Comparison of ENCODE assay signal across 19 cellular contexts in the genomic region with DNA sequence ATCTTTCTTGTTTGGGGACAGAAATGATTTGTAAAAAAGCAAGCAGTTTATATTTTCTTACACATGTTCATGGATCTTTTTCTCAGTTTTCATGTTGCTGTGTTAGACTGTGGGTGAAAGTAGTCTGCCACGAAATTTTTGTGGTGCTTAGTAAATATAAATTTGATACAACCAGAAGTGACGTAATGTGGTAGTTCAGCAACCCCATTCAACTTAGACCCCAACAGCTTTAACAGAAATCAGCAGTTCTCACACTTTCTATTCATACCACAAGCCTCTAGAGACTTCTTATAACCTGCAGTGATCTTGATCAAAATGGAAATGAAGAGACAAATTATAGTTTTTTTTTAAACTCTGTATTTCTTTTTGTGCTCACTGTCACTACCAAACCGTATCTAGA.
A peak's percentile ranks its signal among the peaks of the same experiment; 100 is the strongest.
DNase-seq lines count a peak whose midpoint lies in the region; ATAC-seq and TF ChIP-seq lines count a peak whose summit lies in the region.
"Had no signal": no experiment of that assay in that cellular context is flagged by ENCODE, and none has a peak within 500 bp of the region (broad histone marks: within the 10 kb centered on the region; RNA-seq: fewer than 3 reads in every experiment).

No MANE protein-coding gene starts in this region.

- no peak for TF ChIP-seq CTCF in PC-9 (conservative IDR thresholded peaks at IDR 0.05)

- H4K20me1 ChIP-seq in PC-9 (ENCODE audit: insufficient read depth) = no peaks in the 10 kb centered on the region

- no peak for ATAC-seq in GM19452 (IDR thresholded peaks at IDR 0.05; ENCODE audit: unreplicated experiment)
- ATAC-seq: lower lobe of right lung; naive thymus-derived CD8-positive, alpha-beta T cell; stimulated activated effector memory CD8-positive, alpha-beta T cell treated with anti-CD3 and anti-CD28 coated beads, Interleukin-12 subunit alpha, Interleukin-12 subunit beta, amount 100 ng/mL, for 72 hours had no signal

- CTCF ChIA-PET in PC-9 (lab: Charles Lee) = no interaction called here

- H3K27me3 ChIP-seq in PC-9 (ENCODE audit: insufficient read depth, low read depth) = no peaks in the 10 kb centered on the region
- H3K27me3 ChIP-seq: ascending aorta, tibial nerve had no signal

- no peaks in the 10 kb centered on the region for H3K9me3 ChIP-seq in PC-9 (ENCODE audit: insufficient read depth, low read depth)
- H3K9me3 ChIP-seq: ascending aorta, lower lobe of right lung, tibial nerve had no signal

- H3F3A ChIP-seq in PC-9 (ENCODE audit: insufficient read depth, low read depth) = no peaks in the 10 kb centered on the region

- no peaks in the 10 kb centered on the region; the same call in 1 of the 2 replicates for H3K9me2 ChIP-seq in PC-9 (ENCODE audit: insufficient read depth)

- H3K27ac ChIP-seq in PC-9 = no peak overlapping the region
- H3K27ac ChIP-seq: ascending aorta, lower lobe of right lung had no signal

- POLR2A ChIA-PET in PC-9 (lab: Charles Lee; ENCODE audit: unreplicated experiment) = no interaction called here

- no TSS peak for BruUV-seq in PC-9 (replicated peaks; lab: Mats Ljungman, UMichigan)

- intact Hi-C loops in PC-9 (cut with micrococcal nuclease; ENCODE audit: unreplicated experiment) = no loop called here

- H3K4me1 ChIP-seq in PC-9 (replicated peaks; ENCODE audit: insufficient read depth) = no peaks in the 10 kb centered on the region
- H3K4me1 ChIP-seq: ascending aorta, lower lobe of right lung had no signal

- peak; percentile 14 for DNase-seq in GM03348 (ENCODE audit: low spot score)
- no peak for DNase-seq in PC-9
- peak; percentile 16 for DNase-seq in glomerular visceral epithelial cell (ENCODE audit: extremely low spot score)
- peak; percentile 16 for DNase-seq in stromal cell of bone marrow (ENCODE audit: low read depth)
- DNase-seq in globus pallidus (ENCODE audit: low spot score) = no peak
- no peak for DNase-seq in NCI-H510A treated with DMSO at 0.1 percent for 48 hours (lab: John Stamatoyannopoulos, UW)
- DNase-seq: activated gamma-delta T cell; DMS153; immature natural killer cell; lower lobe of right lung; naive thymus-derived CD8-positive, alpha-beta T cell; NCI-H187; NCI-H524 treated with DMSO at 0.1 percent for 48 hours; SIG-M5; stimulated activated CD4-positive, alpha-beta T cell treated with anti-CD3 and anti-CD28 coated beads, Interleukin-12 subunit alpha, Interleukin-12 subunit beta, amount 100 ng/mL, for 4 hours had no signal

- no peaks in the 10 kb centered on the region for H3K79me2 ChIP-seq in PC-9 (ENCODE audit: low read depth)

- no peaks in the 10 kb centered on the region for H3K36me3 ChIP-seq in PC-9 (ENCODE audit: low read depth)
- H3K36me3 ChIP-seq: ascending aorta, lower lobe of right lung, tibial nerve had no signal

- H2AFZ ChIP-seq in PC-9 = 0 out of 2 replicates have a peak overlapping the region, but pooled peaks have one; percentile 1

- H3K4me2 ChIP-seq in PC-9 = no peak overlapping the region

- no peak overlapping the region for H3K4me3 ChIP-seq in PC-9
- H3K4me3 ChIP-seq: ascending aorta, lower lobe of right lung, tibial nerve had no signal

Comparison
In these comparisons a context has a peak if more than half of its experiments do, and no peak if none do; other contexts are left out.
1. DNase-seq: peak in GM03348 (single experiment), glomerular visceral epithelial cell (single experiment) and stromal cell of bone marrow (single experiment); none in PC-9 (0 of 2), globus pallidus (single experiment) and NCI-H510A treated with DMSO at 0.1 percent for 48 hours (single experiment).